8 cellular contexts compared by ENCODE assay signal in the genomic region with DNA sequence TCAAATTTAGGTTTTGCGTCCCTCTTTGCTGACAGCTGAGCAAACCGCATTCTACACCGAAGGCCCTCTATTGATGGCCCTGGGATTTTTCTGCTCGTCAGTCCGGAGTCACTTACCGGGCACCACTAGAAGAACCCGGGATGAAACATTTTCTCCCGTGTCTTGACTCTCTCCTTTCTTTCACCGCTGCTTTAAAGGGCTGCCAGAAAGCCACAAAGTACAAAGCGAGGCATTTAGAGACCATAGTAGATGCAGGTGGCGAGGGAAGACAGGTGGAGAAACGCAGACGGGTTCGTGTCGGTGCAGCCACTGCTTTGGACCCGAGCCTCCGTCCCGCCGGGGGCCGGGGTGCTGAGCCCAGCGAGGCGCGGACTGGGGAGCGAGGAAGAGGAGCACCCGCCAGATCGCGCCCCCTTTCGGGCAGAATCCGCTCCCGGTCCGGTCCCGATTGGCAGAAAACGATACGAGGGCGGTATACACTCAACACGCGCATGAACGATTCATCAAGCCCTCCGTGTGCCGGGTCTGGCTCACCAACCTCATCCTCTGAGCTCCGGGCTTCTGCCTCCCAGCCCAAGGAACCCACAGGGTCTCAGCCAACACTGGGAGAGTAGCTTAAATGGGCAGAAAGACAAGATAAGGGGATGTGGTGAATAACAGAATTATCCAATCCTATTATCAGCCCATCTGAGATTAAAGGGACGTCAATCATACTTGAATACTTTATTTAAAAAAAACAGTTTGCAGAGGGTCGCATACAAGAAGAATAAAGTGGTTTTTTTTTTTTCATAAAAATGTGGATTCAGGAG.
A peak's percentile ranks its signal among the peaks of the same experiment; 100 is the strongest.
DNase-seq lines count a peak whose midpoint lies in the region; ATAC-seq and TF ChIP-seq lines count a peak whose summit lies in the region.

No MANE protein-coding gene starts in this region.

- no peaks in the 10 kb centered on the region for H3K36me3 Mint-ChIP-seq in activated naive CD8-positive, alpha-beta T cell

- H3K27me3 Mint-ChIP-seq in activated naive CD8-positive, alpha-beta T cell: peaks cover 17% of the 10 kb centered on the region

- H3K9me3 Mint-ChIP-seq in activated naive CD8-positive, alpha-beta T cell (ENCODE audit: low read depth): no peaks in the 10 kb centered on the region

- H3K4me1 ChIP-seq in ovary (ENCODE audit: insufficient read depth) (peaks cover 1% of the 10 kb centered on the region), thoracic aorta (ENCODE audit: control insufficient read depth in 1 of 2, low read depth in 2 of 2) (peaks cover 0 to 7% of the 10 kb centered on the region in 2 donors)

- intact Hi-C loops in Right ventricle myocardium inferior (cut with DNase I) (loop anchor here (1.0 to 5.0 kb wide), 4 partner anchors 25 to 178 kb away; no protein-coding TSS in a partner anchor), ovary (cut with DNase I) (loop anchor here in 3 of 4 donors (2.0 to 10.0 kb wide), 3 partner anchors 176 to 178 kb away; no protein-coding TSS in a partner anchor)

- peak; percentile 48 to 61 (median 54) for TF ChIP-seq CTCF in ovary (IDR thresholded peaks at IDR 0.05)
- peak; percentile 49 for TF ChIP-seq CTCF in thoracic aorta (IDR thresholded peaks at IDR 0.05)

- peak overlapping the region; percentile 97 for H3K4me3 Mint-ChIP-seq in activated naive CD8-positive, alpha-beta T cell

- H3K27ac ChIP-seq in ovary (peak overlapping the region; percentile 46 to 54), thoracic aorta (peak overlapping the region; percentile 27 to 59)

- 0 to 1% (median 1%) methylated on average over 43 of the region's 43 CpGs for WGBS in ovary, 3 donors

- peak overlapping the region; percentile 94 for H3K27ac Mint-ChIP-seq in activated naive CD8-positive, alpha-beta T cell

- H3K4me1 Mint-ChIP-seq in activated naive CD8-positive, alpha-beta T cell (ENCODE audit: low read depth): peaks cover 20% of the 10 kb centered on the region

- no peak for TF ChIP-seq POLR2A in ovary (IDR thresholded peaks at IDR 0.05)

- H3K36me3 ChIP-seq in ovary: no peaks in the 10 kb centered on the region
- H3K36me3 ChIP-seq in thoracic aorta: no peaks in the 10 kb centered on the region

- no peaks in the 10 kb centered on the region for H3K27me3 ChIP-seq in ovary
- no peaks in the 10 kb centered on the region for H3K27me3 ChIP-seq in thoracic aorta (replicated peaks; ENCODE audit: insufficient read depth)

- H3K9me3 ChIP-seq in ovary (no peaks in the 10 kb centered on the region), thoracic aorta (no peaks in the 10 kb centered on the region)

- ATAC-seq in HG02610 (IDR thresholded peaks at IDR 0.05; ENCODE audit: unreplicated experiment) (peak; percentile 75), Right ventricle myocardium inferior (peak; percentile 92), thoracic aorta (ENCODE audit: insufficient number of reproducible peaks, low FRiP score, low read depth) (peak; percentile 48)

- peak; percentile 60 for DNase-seq in GF-D8 (lab: John Stamatoyannopoulos, UW)
- peak; percentile 83 for DNase-seq in NCI-H1105 (lab: John Stamatoyannopoulos, UW)
- peak; percentile 78 for DNase-seq in SKM-1 treated with dmso at 0.1 percent for 144 hours (lab: John Stamatoyannopoulos, UW; ENCODE audit: unreplicated experiment)
- DNase-seq in Right ventricle myocardium inferior (ENCODE audit: missing footprints): peak; percentile 90
- DNase-seq in ovary: peak; percentile 85 to 91 (median 87)
- peak; percentile 51 for DNase-seq in thoracic aorta (ENCODE audit: low spot score)

- H3K4me3 ChIP-seq in ovary (peak overlapping the region; percentile 54), thoracic aorta (peak overlapping the region; percentile 84)

- no peak for TF ChIP-seq EP300 in ovary (IDR thresholded peaks at IDR 0.05)

Comparison
In these comparisons a context has a peak if more than half of its experiments do, and no peak if none do; other contexts are left out.
1. Peak in every context shown above with its lines: DNase-seq, ATAC-seq, H3K4me3 ChIP-seq and H3K27ac ChIP-seq.